11 cellular contexts compared by ENCODE assay signal in genomic region chr2:200585340-200585729, GRCh38. TPM values are rescaled to one million over a fixed set of nuclear protein-coding genes. Genes with fewer than 3 reads are reported as not detected.
DNase-seq lines count a peak whose midpoint lies in the region; ATAC-seq, FAIRE-seq and TF ChIP-seq lines count a peak whose summit lies in the region.
"Had no signal": no experiment of that assay in that cellular context is flagged by ENCODE, and none has a peak within 500 bp of the region (broad histone marks: within the 10 kb centered on the region; RNA-seq: fewer than 3 reads in every experiment).

No MANE protein-coding gene starts in this region.

- H3K27ac ChIP-seq in right atrium auricular region = no peak overlapping the region
- H3K27ac ChIP-seq in endodermal cell (ENCODE audit: low read depth, low read length) = no peak overlapping the region

- peak overlapping the region; percentile 30 to 59 for H3K4me3 ChIP-seq in right atrium auricular region
- peak overlapping the region; percentile 85 for H3K4me3 ChIP-seq in endodermal cell (ENCODE audit: low read length)

- H3K9ac ChIP-seq in endodermal cell (ENCODE audit: extremely low read depth, low read length, poor library complexity, severe bottlenecking) = peak overlapping the region; percentile 34

- H3K27ac Mint-ChIP-seq in endodermal cell = no peak overlapping the region
- no peak overlapping the region for H3K27ac Mint-ChIP-seq in natural killer cell treated with Interleukin-12 subunit alpha and Interleukin-12 subunit beta and Interleukin-15 and Interleukin-18, amount 100 ng/mL, for 72 hours

- DNase-seq in right atrium auricular region (ENCODE audit: low spot score) (no peak), Right ventricle myocardium superior (no peak), endodermal cell (no peak), GM12892 (ENCODE audit: insufficient read length) (no peak)
- no peak for DNase-seq in natural killer cell treated with Interleukin-12 subunit alpha and Interleukin-12 subunit beta and Interleukin-15 and Interleukin-18, amount 100 ng/mL, for 72 hours (ENCODE audit: low spot score)
- DNase-seq: DND-41, MM.1S had no signal

- TF ChIP-seq CTCF in right atrium auricular region (IDR thresholded peaks at IDR 0.05) = no peak
- TF ChIP-seq CTCF in endodermal cell (conservative IDR thresholded peaks at IDR 0.05) = no peak

- H3K4me3 Mint-ChIP-seq in endodermal cell = peak overlapping the region; percentile 67
- peak overlapping the region; percentile 68 for H3K4me3 Mint-ChIP-seq in natural killer cell treated with Interleukin-12 subunit alpha and Interleukin-12 subunit beta and Interleukin-15 and Interleukin-18, amount 100 ng/mL, for 72 hours

- peaks cover 0 to 9% of the 10 kb centered on the region in 2 donors for H3K4me1 ChIP-seq in right atrium auricular region
- H3K4me1 ChIP-seq in endodermal cell (ENCODE audit: control insufficient read depth, insufficient read depth, low read length) = no peaks in the 10 kb centered on the region

- no peak for TF ChIP-seq POLR2A in GM12892 (IDR thresholded peaks at IDR 0.05; ENCODE audit: low read depth, low read length)

- peaks cover 6% of the 10 kb centered on the region for H3K4me1 Mint-ChIP-seq in endodermal cell
- H3K4me1 Mint-ChIP-seq in natural killer cell treated with Interleukin-12 subunit alpha and Interleukin-12 subunit beta and Interleukin-15 and Interleukin-18, amount 100 ng/mL, for 72 hours (ENCODE audit: low read depth in 2 of 2) = peaks cover 5 to 10% of the 10 kb centered on the region in 2 donors

- no peak for ATAC-seq in Right ventricle myocardium superior (ENCODE audit: poor library complexity)
- ATAC-seq in natural killer cell treated with Interleukin-12 subunit alpha and Interleukin-12 subunit beta and Interleukin-15 and Interleukin-18, amount 100 ng/mL, for 72 hours = no peak
- no peak for ATAC-seq in GM21786 (IDR thresholded peaks at IDR 0.05; ENCODE audit: unreplicated experiment)
- ATAC-seq in GM18873 (IDR thresholded peaks at IDR 0.05; ENCODE audit: low FRiP score, unreplicated experiment) = no peak
- ATAC-seq in GM18519 (IDR thresholded peaks at IDR 0.05; ENCODE audit: low FRiP score, unreplicated experiment) = no peak

- WGBS in endodermal cell (ENCODE audit: insufficient coverage in 1 of 2, insufficient read length in 1 of 2), 2 experiments = 60% methylated on average over 1 of the region's 2 CpGs; no CpG with 5 or more reads in 1 of the 2 experiments

- H3K9me3 Mint-ChIP-seq in endodermal cell = no peaks in the 10 kb centered on the region
- no peaks in the 10 kb centered on the region for H3K9me3 Mint-ChIP-seq in natural killer cell treated with Interleukin-12 subunit alpha and Interleukin-12 subunit beta and Interleukin-15 and Interleukin-18, amount 100 ng/mL, for 72 hours

- H3K27me3 Mint-ChIP-seq in endodermal cell (ENCODE audit: insufficient read depth) = peaks cover 32% of the 10 kb centered on the region
- H3K27me3 Mint-ChIP-seq in natural killer cell treated with Interleukin-12 subunit alpha and Interleukin-12 subunit beta and Interleukin-15 and Interleukin-18, amount 100 ng/mL, for 72 hours = peaks cover 4 to 5% of the 10 kb centered on the region in 2 donors

- H3K27me3 ChIP-seq in right atrium auricular region (no peaks in the 10 kb centered on the region), endodermal cell (ENCODE audit: control insufficient read depth, insufficient read depth, low read length, poor library complexity, severe bottlenecking) (peaks cover 9% of the 10 kb centered on the region)

- intact Hi-C loops in Right ventricle myocardium superior (cut with DNase I) = no loop called here

- H3K9me3 ChIP-seq in right atrium auricular region = no peaks in the 10 kb centered on the region
- no peaks in the 10 kb centered on the region for H3K9me3 ChIP-seq in endodermal cell (ENCODE audit: control insufficient read depth, low read length)

- FAIRE-seq in GM12892 (lab: Jason Lieb, UNC) = no peak
- FAIRE-seq: TTC549 had no signal

- no peaks in the 10 kb centered on the region for H3K36me3 ChIP-seq in right atrium auricular region
- H3K36me3 ChIP-seq in endodermal cell (ENCODE audit: control insufficient read depth, insufficient read depth, low read length) = no peaks in the 10 kb centered on the region

- no peaks in the 10 kb centered on the region for H3K36me3 Mint-ChIP-seq in endodermal cell (ENCODE audit: low read depth)
- H3K36me3 Mint-ChIP-seq in natural killer cell treated with Interleukin-12 subunit alpha and Interleukin-12 subunit beta and Interleukin-15 and Interleukin-18, amount 100 ng/mL, for 72 hours = peaks cover 5% of the 10 kb centered on the region

RNA-seq across cellular contexts. Expression of gene AOX1, which starts 0.5 kb away (rescaled TPM):
- total RNA-seq in right atrium auricular region (10 to 100 TPM; 12.2 to 48.2 TPM), Right ventricle myocardium superior (4.1 TPM), endodermal cell (10 to 100 TPM in 1 of 2 donors, 1 to 10 TPM in 1; 8.8 to 15.5 TPM)
- 1.6 TPM for polyA plus RNA-seq in endodermal cell (2013, experiment 1 of 2)
- 1.4 TPM for polyA plus RNA-seq in endodermal cell (2013, experiment 2 of 2)
- under 1 TPM; 0.17 to 0.26 TPM for total RNA-seq in natural killer cell treated with Interleukin-12 subunit alpha and Interleukin-12 subunit beta and Interleukin-15 and Interleukin-18, amount 100 ng/mL, for 72 hours
- polyA plus RNA-seq in GM12892 (2012; ENCODE audit: missing spikeins) = not detected

RNA-seq across cellular contexts. Expression of gene SGO2, which starts 59.3 kb away (rescaled TPM):
- total RNA-seq in right atrium auricular region = 1 to 10 TPM; 1.9 to 2.5 TPM
- 1.3 TPM for total RNA-seq in Right ventricle myocardium superior
- total RNA-seq in endodermal cell = 10 to 100 TPM; 20.0 to 37.8 TPM
- 36.4 TPM for polyA plus RNA-seq in endodermal cell (2013, experiment 1 of 2)
- 44.8 TPM for polyA plus RNA-seq in endodermal cell (2013, experiment 2 of 2)
- 10 to 100 TPM; 18.2 to 31.0 TPM for total RNA-seq in natural killer cell treated with Interleukin-12 subunit alpha and Interleukin-12 subunit beta and Interleukin-15 and Interleukin-18, amount 100 ng/mL, for 72 hours
- polyA plus RNA-seq in GM12892 (2012; ENCODE audit: missing spikeins) = 14.5 TPM
